In genomic region chr6:89180971-89181370, GRCh38 we compare ENCODE assay signal across 28 cellular contexts. TPM values are rescaled to one million over a fixed set of nuclear protein-coding genes. Genes with fewer than 3 reads are reported as not detected.
"Had no signal": no experiment of that assay in that cellular context is flagged by ENCODE, and none has a peak within 500 bp of the region (broad histone marks: within the 10 kb centered on the region; RNA-seq: fewer than 3 reads in every experiment).

No MANE protein-coding gene starts in this region.

- H3K4me1 ChIP-seq: lower lobe of right lung, pancreas, right lobe of liver, suprapubic skin, transverse colon, upper lobe of right lung, uterus had no signal

- H3K27me3 ChIP-seq: dorsolateral prefrontal cortex, gastrocnemius medialis, neutrophil, pancreas, right lobe of liver, suprapubic skin, transverse colon, upper lobe of right lung, uterus had no signal

- H3K27ac Mint-ChIP-seq: natural killer cell; stimulated activated naive CD8-positive, alpha-beta T cell treated with anti-CD3 and anti-CD28 coated beads, Interleukin-15, amount 100 ng/mL, for 72 hours had no signal

- ATAC-seq: left ventricle myocardium superior; lower lobe of right lung; natural killer cell; pancreas; right lobe of liver; stimulated activated naive CD8-positive, alpha-beta T cell treated with anti-CD3 and anti-CD28 coated beads, Interleukin-15, amount 100 ng/mL, for 72 hours had no signal

- H3K36me3 Mint-ChIP-seq: natural killer cell had no signal

- H3K4me1 Mint-ChIP-seq: natural killer cell; stimulated activated naive CD8-positive, alpha-beta T cell treated with anti-CD3 and anti-CD28 coated beads, Interleukin-15, amount 100 ng/mL, for 72 hours had no signal

- H3K4me2 ChIP-seq: smooth muscle cell had no signal

- H3K9me3 Mint-ChIP-seq: natural killer cell; neural crest cell; stimulated activated naive CD8-positive, alpha-beta T cell treated with anti-CD3 and anti-CD28 coated beads, Interleukin-15, amount 100 ng/mL, for 72 hours had no signal

- H3K27ac ChIP-seq: dorsolateral prefrontal cortex, lower lobe of right lung, neutrophil, pancreas, right lobe of liver, suprapubic skin, transverse colon, upper lobe of right lung, uterus had no signal

- H3K27me3 Mint-ChIP-seq: stimulated activated naive CD8-positive, alpha-beta T cell treated with anti-CD3 and anti-CD28 coated beads, Interleukin-15, amount 100 ng/mL, for 72 hours had no signal

- H3K4me3 Mint-ChIP-seq: natural killer cell; neural crest cell; stimulated activated naive CD8-positive, alpha-beta T cell treated with anti-CD3 and anti-CD28 coated beads, Interleukin-15, amount 100 ng/mL, for 72 hours had no signal

- H3K9me3 ChIP-seq: gastrocnemius medialis, lower lobe of right lung, neutrophil, pancreas, right lobe of liver, suprapubic skin, transverse colon, upper lobe of right lung, uterus had no signal

- DNase-seq: dorsolateral prefrontal cortex; effector CD4-positive, alpha-beta T cell; foreskin fibroblast; gastrocnemius medialis; head of caudate nucleus; left ventricle myocardium superior; lower lobe of right lung; natural killer cell; pancreas; retina; right lobe of liver; stimulated activated CD4-positive, alpha-beta T cell treated with anti-CD3 and anti-CD28 coated beads, Interleukin-12 subunit alpha, Interleukin-12 subunit beta, amount 100 ng/mL, for 4 hours; stimulated activated CD4-positive, alpha-beta T cell treated with anti-CD3 and anti-CD28 coated beads, Interleukin-1b, Interleukin-23, amount 100 ng/mL, for 48 hours; stimulated activated CD4-positive, alpha-beta T cell treated with anti-CD3 and anti-CD28 coated beads, Interleukin-4, amount 100 ng/mL, for 1 hour; stimulated activated CD8-positive, alpha-beta memory T cell treated with anti-CD3 and anti-CD28 coated beads, Interleukin-4, amount 100 ng/mL, for 48 hours; stimulated activated naive CD4-positive, alpha-beta T cell; stimulated activated naive CD8-positive, alpha-beta T cell treated with anti-CD3 and anti-CD28 coated beads, Interleukin-15, amount 100 ng/mL, for 72 hours; transverse colon; upper lobe of right lung; uterus had no signal

RNA-seq across cellular contexts. Expression of gene GABRR1, which starts 36.2 kb away (rescaled TPM):
- total RNA-seq: dorsolateral prefrontal cortex, glomerular endothelial cell, left ventricle myocardium superior, lower lobe of right lung, mesenteric fat pad, omental fat pad, pancreas, pulmonary artery endothelial cell, right lobe of liver, smooth muscle cell, upper lobe of right lung had no signal
